25 cellular contexts compared by ENCODE assay signal in the genomic region with DNA sequence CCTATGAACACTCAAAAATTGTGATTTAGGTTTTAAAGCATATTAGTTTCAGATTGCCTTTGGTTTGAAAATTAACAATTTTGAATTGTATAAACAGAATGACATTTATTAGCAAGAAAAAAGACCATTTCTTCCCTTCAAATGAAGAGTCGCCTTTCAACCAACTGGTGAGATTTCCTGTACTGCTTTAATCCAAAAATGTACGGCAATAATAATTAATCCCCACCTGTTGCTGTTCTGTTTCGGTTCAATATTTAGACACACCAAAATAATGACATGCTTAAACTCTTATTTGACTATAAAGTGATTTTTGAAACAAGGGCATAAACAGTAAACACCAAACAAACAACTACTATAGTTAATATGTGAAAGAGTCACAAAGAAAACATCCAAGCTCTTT. TPM values are rescaled to one million over a fixed set of nuclear protein-coding genes. Genes with fewer than 3 reads are reported as not detected.
DNase-seq lines count a peak whose midpoint lies in the region; ATAC-seq and FAIRE-seq lines count a peak whose summit lies in the region.
"Had no signal": no experiment of that assay in that cellular context is flagged by ENCODE, and none has a peak within 500 bp of the region (broad histone marks: within the 10 kb centered on the region; RNA-seq: fewer than 3 reads in every experiment).

No MANE protein-coding gene starts in this region.

- FAIRE-seq in small intestine (lab: Jason Lieb, UNC), result peak; percentile 61
- FAIRE-seq: D721Med had no signal

- DNase-seq in NCI-H82 (lab: John Stamatoyannopoulos, UW) (peak; percentile 18), NCI-H82 treated with DMSO at 0.1 percent for 48 hours (lab: John Stamatoyannopoulos, UW; ENCODE audit: unreplicated experiment) (no peak), adipocyte (ENCODE audit: low read depth) (no peak), small intestine (no peak), germinal center (ENCODE audit: low spot score) (no peak), HAP-1 (ENCODE audit: low spot score in 2 of 2) (no peak)
- DNase-seq: 8988T; activated naive CD4-positive, alpha-beta T cell treated with anti-CD3 and anti-CD28 coated beads, Interleukin-2, amount 50 U/mL, for 16 hours; activated T-cell treated with anti-CD3 and anti-CD28 coated beads, Interleukin-2, amount 50 U/mL, for 4 hours; BE2C; gastrocnemius medialis; H7; KG1; left lung; NCI-H187 treated with DMSO at 0.1 percent for 48 hours; NCI-H226; occipital lobe; T-helper 9 cell; transverse colon had no signal

- ATAC-seq in HG02571 (IDR thresholded peaks at IDR 0.05; ENCODE audit: unreplicated experiment), result no peak
- ATAC-seq: activated CD4-positive, CD25-positive, alpha-beta regulatory T cell treated with anti-CD3 and anti-CD28 coated beads, Interleukin-2, amount 50 U/mL, for 24 hours; activated T-cell treated with anti-CD3 and anti-CD28 coated beads, Interleukin-2, amount 50 U/mL, for 4 hours; gastrocnemius medialis; left lung had no signal

- H3K9ac ChIP-seq in adipocyte (ENCODE audit: low read length) (peak overlapping the region; percentile 71), iPS-18a (ENCODE audit: low read length) (peak overlapping the region; percentile 58)

- 84 to 94% (median 88%) methylated on average over 3 of the region's 3 CpGs for WGBS in small intestine, 3 donors

- peak overlapping the region; percentile 92 for H3K27ac ChIP-seq in iPS-18a (ENCODE audit: low read length)
- no peak overlapping the region for H3K27ac ChIP-seq in small intestine (ENCODE audit: low read depth in 1 of 2, low read length in 1 of 2)
- H3K27ac ChIP-seq: coronary artery, epithelial cell of prostate, transverse colon had no signal

- H3K4me3 ChIP-seq in adipocyte (ENCODE audit: low read length) (peak overlapping the region; percentile 61), iPS-18a (ENCODE audit: low read length) (no peak overlapping the region), small intestine (ENCODE audit: low read depth in 1 of 2, low read length in 2 of 2) (no peak overlapping the region), HAP-1 (no peak overlapping the region)
- H3K4me3 ChIP-seq: coronary artery, gastrocnemius medialis, left lung, transverse colon had no signal

- H3K27me3 ChIP-seq in adipocyte (replicated peaks; ENCODE audit: control insufficient read depth, insufficient read depth, low read length) (no peaks in the 10 kb centered on the region), iPS-18a (ENCODE audit: control insufficient read depth, insufficient read depth, low read length) (no peaks in the 10 kb centered on the region), small intestine (ENCODE audit: control insufficient read depth in 2 of 2, insufficient read depth in 2 of 2, low read length in 2 of 2) (no peaks in the 10 kb centered on the region), HAP-1 (ENCODE audit: low read depth) (no peaks in the 10 kb centered on the region)
- H3K27me3 ChIP-seq: BE2C, gastrocnemius medialis, left lung, transverse colon had no signal

- in situ Hi-C loops in HAP-1 (cut with MboI; ENCODE audit: low sequenced_read_pairs), result no loop called here

- H3K4me1 ChIP-seq in adipocyte (ENCODE audit: control insufficient read depth, insufficient read depth, low read length), result peaks cover 36% of the 10 kb centered on the region
- peaks cover 54% of the 10 kb centered on the region for H3K4me1 ChIP-seq in iPS-18a (ENCODE audit: control insufficient read depth, low read depth, low read length)
- H3K4me1 ChIP-seq in small intestine (ENCODE audit: control insufficient read depth in 2 of 2, insufficient read depth in 1 of 2, low read depth in 1 of 2, low read length in 1 of 2), result no peaks in the 10 kb centered on the region
- peaks cover 38% of the 10 kb centered on the region for H3K4me1 ChIP-seq in HAP-1
- H3K4me1 ChIP-seq: BE2C, left lung, transverse colon had no signal

- H3K36me3 ChIP-seq in adipocyte (ENCODE audit: control insufficient read depth, insufficient read depth, low read length, severe bottlenecking) (no peaks in the 10 kb centered on the region), iPS-18a (ENCODE audit: control insufficient read depth, low read depth, low read length) (no peaks in the 10 kb centered on the region), small intestine (ENCODE audit: control insufficient read depth in 2 of 2, insufficient read depth in 2 of 2, low read length in 2 of 2) (no peaks in the 10 kb centered on the region), HAP-1 (replicated peaks) (no peaks in the 10 kb centered on the region; the same call in 1 of the 2 replicates)
- H3K36me3 ChIP-seq: BE2C, gastrocnemius medialis, left lung, transverse colon had no signal

- H3K9me3 ChIP-seq in adipocyte (ENCODE audit: control insufficient read depth, low read length), result peaks cover 4% of the 10 kb centered on the region
- H3K9me3 ChIP-seq in iPS-18a (ENCODE audit: control insufficient read depth, low read depth, low read length), result no peaks in the 10 kb centered on the region
- no peaks in the 10 kb centered on the region for H3K9me3 ChIP-seq in small intestine (ENCODE audit: control insufficient read depth, low read depth)
- no peaks in the 10 kb centered on the region for H3K9me3 ChIP-seq in HAP-1
- H3K9me3 ChIP-seq: BE2C, gastrocnemius medialis, left lung, transverse colon had no signal

RNA-seq across cellular contexts. Expression of a gene that starts 39.6 kb away (rescaled TPM):
- polyA plus RNA-seq in small intestine, result 1 to 10 TPM; 2.0 to 7.8 (median 7.5) TPM
